Comparison of ENCODE assay signal across 19 cellular contexts in the genomic region with DNA sequence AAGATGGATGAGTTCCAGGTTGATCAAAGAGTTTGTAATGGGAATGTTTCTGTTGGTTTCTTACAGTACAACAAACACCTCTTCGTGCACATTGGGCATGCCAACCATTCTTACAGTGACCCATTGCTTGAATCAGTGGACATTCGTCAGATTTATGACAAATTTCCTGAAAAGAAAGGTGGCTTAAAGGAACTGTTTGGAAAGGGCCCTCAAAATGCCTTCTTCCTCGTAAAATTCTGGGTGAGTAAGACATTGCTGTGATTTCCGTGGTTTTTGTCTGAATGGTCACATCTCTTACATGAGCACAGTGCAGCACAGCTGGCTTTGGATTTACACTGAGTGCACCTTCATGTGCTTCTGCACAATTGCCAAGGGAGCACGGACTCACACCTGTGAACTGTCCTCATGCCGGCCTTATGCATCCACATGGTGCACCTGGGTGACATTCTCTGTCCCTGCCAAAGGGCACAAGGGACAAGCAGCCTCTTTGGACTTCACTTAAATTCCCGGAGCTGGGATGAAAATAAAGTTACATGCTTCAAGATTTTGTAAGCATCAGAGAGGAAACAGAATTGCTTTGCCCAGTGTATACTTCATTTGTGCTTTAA.
DNase-seq lines count a peak whose midpoint lies in the region; ATAC-seq and TF ChIP-seq lines count a peak whose summit lies in the region.
"Had no signal": no experiment of that assay in that cellular context is flagged by ENCODE, and none has a peak within 500 bp of the region (broad histone marks: within the 10 kb centered on the region; RNA-seq: fewer than 3 reads in every experiment).

No MANE protein-coding gene starts in this region.

- CTCF ChIA-PET in PC-3 (lab: Charles Lee), result no interaction called here

- H3F3A ChIP-seq in PC-3 (ENCODE audit: low read length, unreplicated experiment), result peaks cover 11% of the 10 kb centered on the region

- TF ChIP-seq CTCF in PC-3 (conservative IDR thresholded peaks at IDR 0.05; ENCODE audit: low read depth, low read length) (no peak), foreskin fibroblast (IDR thresholded peaks at IDR 0.05; ENCODE audit: low read depth, low read length) (no peak)

- peaks cover 8% of the 10 kb centered on the region; the same call in 1 of the 2 replicates for H3K79me2 ChIP-seq in PC-3 (ENCODE audit: low read length)

- H3K9me3 ChIP-seq in PC-3 (ENCODE audit: low read length), result no peaks in the 10 kb centered on the region
- H3K9me3 ChIP-seq: MG63, transverse colon had no signal

- H4K20me1 ChIP-seq in PC-3 (ENCODE audit: low read length), result 0 out of 2 replicates have a peak, but pooled peaks cover 2% of the 10 kb centered on the region

- no peaks in the 10 kb centered on the region for H3K9me2 ChIP-seq in PC-3 (replicated peaks; ENCODE audit: low read length)

- POLR2A ChIA-PET in PC-3 (lab: Charles Lee; ENCODE audit: unreplicated experiment), result no interaction called here

- H3K9ac ChIP-seq in PC-3 (ENCODE audit: low read length), result peak overlapping the region; percentile 11; the same call in 1 of the 2 replicates

- H3K4me2 ChIP-seq in PC-3 (ENCODE audit: low read length), result peak overlapping the region; percentile 41
- H3K4me2 ChIP-seq: PC-9 had no signal

- ATAC-seq in PC-3, result peak; percentile 81
- ATAC-seq: foreskin keratinocyte; naive thymus-derived CD8-positive, alpha-beta T cell had no signal

- peaks cover 24% of the 10 kb centered on the region; the same call in 1 of the 2 replicates for H3K36me3 ChIP-seq in PC-3 (ENCODE audit: low read depth, low read length)

- no peak overlapping the region for H2AFZ ChIP-seq in PC-3 (ENCODE audit: low read length)
- H2AFZ ChIP-seq: PC-9 had no signal

- peak; percentile 54 for DNase-seq in GM04504 (ENCODE audit: low read depth)
- DNase-seq in PC-3, result peak; percentile 87
- DNase-seq in foreskin fibroblast, result peak; percentile 55 to 68
- DNase-seq in activated naive CD4-positive, alpha-beta T cell treated with Interleukin-2 at 50 U/mL for 16 hours, result no peak
- DNase-seq in NCI-H146 (lab: John Stamatoyannopoulos, UW), result no peak
- DNase-seq in C1 segment of cervical spinal cord (lab: John Stamatoyannopoulos, UW), result no peak
- no peak for DNase-seq in GM19238 (ENCODE audit: insufficient read length, low spot score)
- DNase-seq: activated CD4-positive, CD25-positive, alpha-beta regulatory T cell treated with anti-CD3 and anti-CD28 coated beads, Interleukin-2, amount 50 U/mL, for 72 hours; activated naive CD8-positive, alpha-beta T cell treated with anti-CD3 and anti-CD28 coated beads, Interleukin-2, amount 10 ng/mL, durations not matched to agents 7 days and 5 days; foreskin keratinocyte; hippocampal formation; kidney; MG63; naive thymus-derived CD8-positive, alpha-beta T cell; NCI-H1694; PC-9; stimulated activated CD4-positive, alpha-beta T cell treated with anti-CD3 and anti-CD28 coated beads, Interleukin-2, amount 100 ng/mL, for 48 hours; transverse colon had no signal

- BruUV-seq in PC-3 (replicated peaks; lab: Mats Ljungman, UMichigan), result no TSS peak

- intact Hi-C loops in PC-3 (cut with micrococcal nuclease), result loop anchor here (5.0 kb wide), 1 partner anchor 490 kb away; no protein-coding TSS in a partner anchor

- H3K4me1 ChIP-seq in PC-3 (ENCODE audit: insufficient read depth, low read length), result peaks cover 50% of the 10 kb centered on the region

- no peaks in the 10 kb centered on the region for H3K27me3 ChIP-seq in PC-3 (ENCODE audit: low read length)
- H3K27me3 ChIP-seq: foreskin keratinocyte, MG63, transverse colon had no signal

- H3K4me3 ChIP-seq in PC-3 (ENCODE audit: low read length), result no peak overlapping the region
- no peak overlapping the region for H3K4me3 ChIP-seq in foreskin fibroblast (ENCODE audit: low read depth in 1 of 2, low read length in 2 of 2)
- H3K4me3 ChIP-seq: MG63, PC-9, transverse colon had no signal

- peak overlapping the region; percentile 84 for H3K27ac ChIP-seq in PC-3 (ENCODE audit: low read length)
- H3K27ac ChIP-seq: C4-2B, foreskin keratinocyte, PC-9, transverse colon had no signal

Comparison
In these comparisons a context has a peak if more than half of its experiments do, and no peak if none do; other contexts are left out.
1. DNase-seq: peak in GM04504 (single experiment), PC-3 (single experiment) and foreskin fibroblast (2 of 2); none in activated naive CD4-positive, alpha-beta T cell treated with Interleukin-2 at 50 U/mL for 16 hours (single experiment), NCI-H146 (single experiment), C1 segment of cervical spinal cord (0 of 14) and GM19238 (single experiment).